21 cellular contexts compared by ENCODE assay signal in genomic region chr18:2448565-2449151, GRCh38.
A peak's percentile ranks its signal among the peaks of the same experiment; 100 is the strongest.
DNase-seq lines count a peak whose midpoint lies in the region; ATAC-seq and TF ChIP-seq lines count a peak whose summit lies in the region.
"Had no signal": no experiment of that assay in that cellular context is flagged by ENCODE, and none has a peak within 500 bp of the region (broad histone marks: within the 10 kb centered on the region; RNA-seq: fewer than 3 reads in every experiment).

No MANE protein-coding gene starts in this region.

- H3K4me1 ChIP-seq in neutrophil (ENCODE audit: control insufficient read depth in 1 of 2, insufficient read depth in 1 of 2, low read depth in 1 of 2, low read length in 1 of 2): peaks cover 19 to 29% of the 10 kb centered on the region in 2 experiments
- H3K4me1 ChIP-seq: heart left ventricle, left lung, parathyroid adenoma, sigmoid colon had no signal

- peak; percentile 55 to 85 for DNase-seq in HL-60 (ENCODE audit: low read depth in 1 of 2, low spot score in 1 of 2)
- peak; percentile 64 for DNase-seq in SIG-M5 (lab: John Stamatoyannopoulos, UW)
- no peak for DNase-seq in brain microvascular endothelial cell
- DNase-seq in NCI-H1694 (lab: John Stamatoyannopoulos, UW): no peak
- no peak for DNase-seq in NK-92 treated with Interleukin-12 subunit alpha and Interleukin-12 subunit beta, amount 100 ng/mL, for 24 hours (lab: John Stamatoyannopoulos, UW)
- DNase-seq: activated CD4-positive, alpha-beta T cell treated with anti-CD3 and anti-CD28 coated beads, Interleukin-2, amount 50 U/mL, for 1 hour; COR-L47; DND-41; heart left ventricle; left lung; natural killer cell; NCI-H1436 treated with DMSO at 0.1 percent for 48 hours; NCI-H69; SHP77 treated with DMSO at 0.1 percent for 48 hours; sigmoid colon; WERI-Rb-1 had no signal

- no peak for ATAC-seq in GM18868 (IDR thresholded peaks at IDR 0.05; ENCODE audit: unreplicated experiment)
- no peak for ATAC-seq in GM18517 (IDR thresholded peaks at IDR 0.05; ENCODE audit: unreplicated experiment)
- ATAC-seq: activated T-helper 17 cell treated with anti-CD3 and anti-CD28 coated beads, Interleukin-2, amount 50 U/mL, for 72 hours; heart left ventricle; left lung had no signal

- TF ChIP-seq CTCF in HL-60 (IDR thresholded peaks at IDR 0.05; ENCODE audit: insufficient read depth, low read length) (no peak), brain microvascular endothelial cell (IDR thresholded peaks at IDR 0.05; ENCODE audit: low read depth, low read length, missing control alignments) (no peak), neutrophil (IDR thresholded peaks at IDR 0.05) (no peak)

- in situ Hi-C loops in brain microvascular endothelial cell (cut with HindIII; ENCODE audit: low pct_ligation_motif_present, low sequenced_read_pairs): no loop called here

- H3K4me3 ChIP-seq in HL-60 (replicated peaks; ENCODE audit: insufficient read depth, low read length) (no peak overlapping the region), brain microvascular endothelial cell (ENCODE audit: low read depth, low read length) (no peak overlapping the region), neutrophil (ENCODE audit: low read depth in 1 of 2, low read length in 1 of 2) (no peak overlapping the region)
- H3K4me3 ChIP-seq: heart left ventricle, left lung, sigmoid colon had no signal

- H3K27ac ChIP-seq in HL-60 (replicated peaks) (peak overlapping the region; percentile 90), brain microvascular endothelial cell (peak overlapping the region; percentile 35), neutrophil (peak overlapping the region; percentile 75)
- H3K27ac ChIP-seq: parathyroid adenoma, sigmoid colon, WERI-Rb-1 had no signal

- no peaks in the 10 kb centered on the region for H3K9me3 ChIP-seq in neutrophil
- H3K9me3 ChIP-seq: heart left ventricle, left lung, sigmoid colon had no signal

- no peaks in the 10 kb centered on the region for H3K36me3 ChIP-seq in brain microvascular endothelial cell (replicated peaks)
- H3K36me3 ChIP-seq in neutrophil: no peaks in the 10 kb centered on the region
- H3K36me3 ChIP-seq: heart left ventricle, left lung, sigmoid colon, WERI-Rb-1 had no signal

- H3K27me3 ChIP-seq in HL-60 (ENCODE audit: insufficient read depth, poor library complexity, severe bottlenecking) (no peaks in the 10 kb centered on the region), brain microvascular endothelial cell (replicated peaks) (no peaks in the 10 kb centered on the region), neutrophil (no peaks in the 10 kb centered on the region)
- H3K27me3 ChIP-seq: heart left ventricle, left lung, sigmoid colon had no signal

Comparison
In these comparisons a context has a peak if more than half of its experiments do, and no peak if none do; other contexts are left out.
1. DNase-seq: peak in HL-60 (2 of 2) and SIG-M5 (single experiment); none in brain microvascular endothelial cell (single experiment), NCI-H1694 (single experiment) and NK-92 treated with Interleukin-12 subunit alpha and Interleukin-12 subunit beta, amount 100 ng/mL, for 24 hours (single experiment).
2. H3K27ac ChIP-seq: peak in every context shown above with its lines; median percentile 90 in HL-60; 75 in neutrophil; 35 in brain microvascular endothelial cell.